In the genomic region with DNA sequence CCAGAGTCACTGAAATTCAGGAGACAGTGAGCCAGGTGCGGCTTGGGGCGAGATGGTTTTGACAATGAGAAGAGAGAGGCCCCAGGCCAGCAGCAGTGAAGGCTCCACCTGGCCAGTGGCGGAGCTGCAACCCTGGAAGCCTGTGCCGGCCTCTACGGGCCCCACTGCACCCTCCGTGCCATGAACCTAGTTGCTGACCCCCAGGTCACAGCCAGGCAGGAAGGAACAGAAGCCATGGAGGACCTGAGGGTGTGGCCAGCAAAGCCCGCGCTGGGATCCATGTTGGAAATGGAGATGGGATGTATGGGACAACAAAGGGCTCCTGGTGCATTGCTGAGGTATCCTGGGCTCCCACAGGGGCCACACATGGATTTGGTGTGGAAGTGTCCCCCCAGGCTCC, we compare ENCODE assay signal across 23 cellular contexts.
"Had no signal": no experiment of that assay in that cellular context is flagged by ENCODE, and none has a peak within 500 bp of the region (broad histone marks: within the 10 kb centered on the region; RNA-seq: fewer than 3 reads in every experiment).

No MANE protein-coding gene starts in this region.

- H3K79me2 ChIP-seq: parathyroid adenoma had no signal

- H3K27ac ChIP-seq: neutrophil, parathyroid adenoma, suprapubic skin, transverse colon, upper lobe of right lung, uterus had no signal

- H3K27me3 ChIP-seq: neutrophil, transverse colon, upper lobe of right lung, uterus had no signal

- DNase-seq: dermis blood vessel endothelial cell; effector memory CD8-positive, alpha-beta T cell; hypothalamus; immature natural killer cell; left ventricle myocardium superior; mammary epithelial cell; mesendoderm; naive thymus-derived CD8-positive, alpha-beta T cell; nephron progenitor cell; stimulated activated CD4-positive, alpha-beta T cell treated with anti-CD3 and anti-CD28 coated beads, Interleukin-12 subunit alpha, Interleukin-12 subunit beta, amount 100 ng/mL, for 4 hours; stimulated activated CD4-positive, alpha-beta T cell treated with anti-CD3 and anti-CD28 coated beads, Interleukin-1b, Interleukin-23, amount 100 ng/mL, for 48 hours; stimulated activated CD4-positive, alpha-beta T cell treated with anti-CD3 and anti-CD28 coated beads, Interleukin-4, amount 100 ng/mL, for 1 hour; stimulated activated CD8-positive, alpha-beta memory T cell treated with anti-CD3 and anti-CD28 coated beads, Interleukin-4, amount 100 ng/mL, for 48 hours; stimulated activated naive CD4-positive, alpha-beta T cell; stimulated activated naive CD8-positive, alpha-beta T cell treated with anti-CD3 and anti-CD28 coated beads, Interleukin-15, amount 100 ng/mL, for 72 hours; transverse colon; uterus had no signal

- H3K4me1 ChIP-seq: parathyroid adenoma, transverse colon, uterus had no signal

- H3K4me2 ChIP-seq: smooth muscle cell had no signal

- H3K4me3 ChIP-seq: smooth muscle cell, suprapubic skin, transverse colon, upper lobe of right lung, uterus had no signal

- H3K9ac ChIP-seq: parathyroid adenoma had no signal

- H3K4me1 Mint-ChIP-seq: immature natural killer cell; nephron progenitor cell; stimulated activated naive CD8-positive, alpha-beta T cell treated with anti-CD3 and anti-CD28 coated beads, Interleukin-15, amount 100 ng/mL, for 72 hours had no signal

- H2AFZ ChIP-seq: parathyroid adenoma had no signal

- H3K9me3 ChIP-seq: neutrophil, suprapubic skin, transverse colon, upper lobe of right lung, uterus had no signal

- H3K9me3 Mint-ChIP-seq: effector memory CD8-positive, alpha-beta T cell; immature natural killer cell; nephron progenitor cell; stimulated activated naive CD8-positive, alpha-beta T cell treated with anti-CD3 and anti-CD28 coated beads, Interleukin-15, amount 100 ng/mL, for 72 hours had no signal

- H3K36me3 ChIP-seq: neutrophil, suprapubic skin, transverse colon, upper lobe of right lung, uterus had no signal

- H3K36me3 Mint-ChIP-seq: immature natural killer cell; naive thymus-derived CD8-positive, alpha-beta T cell had no signal

- ATAC-seq: effector memory CD8-positive, alpha-beta T cell; left ventricle myocardium superior; naive thymus-derived CD8-positive, alpha-beta T cell; sciatic nerve; stimulated activated naive CD8-positive, alpha-beta T cell treated with anti-CD3 and anti-CD28 coated beads, Interleukin-15, amount 100 ng/mL, for 72 hours; upper lobe of right lung had no signal

- H3K27ac Mint-ChIP-seq: effector memory CD8-positive, alpha-beta T cell; naive thymus-derived CD8-positive, alpha-beta T cell; nephron progenitor cell had no signal

- H3K4me3 Mint-ChIP-seq: effector memory CD8-positive, alpha-beta T cell; immature natural killer cell; naive thymus-derived CD8-positive, alpha-beta T cell; nephron progenitor cell; stimulated activated naive CD8-positive, alpha-beta T cell treated with anti-CD3 and anti-CD28 coated beads, Interleukin-15, amount 100 ng/mL, for 72 hours had no signal
